20 cellular contexts compared by ENCODE assay signal in genomic region chr4:4440333-4441061, GRCh38. TPM values are rescaled to one million over a fixed set of nuclear protein-coding genes. Genes with fewer than 3 reads are reported as not detected.
DNase-seq lines count a peak whose midpoint lies in the region; ATAC-seq and TF ChIP-seq lines count a peak whose summit lies in the region.
"Had no signal": no experiment of that assay in that cellular context is flagged by ENCODE, and none has a peak within 500 bp of the region (broad histone marks: within the 10 kb centered on the region; RNA-seq: fewer than 3 reads in every experiment).

No MANE protein-coding gene starts in this region.

- BruUV-seq in Caco-2 (replicated peaks; lab: Mats Ljungman, UMichigan), result no TSS peak

- no peak overlapping the region for H4K91ac ChIP-seq in trophoblast cell (ENCODE audit: low read depth, low read length)

- no peak overlapping the region for H4K12ac ChIP-seq in trophoblast cell (ENCODE audit: low read depth, low read length)

- peak overlapping the region; percentile 2 for H3K27ac ChIP-seq in trophoblast cell (ENCODE audit: low read depth, low read length)
- H3K27ac ChIP-seq: ovary, testis had no signal

- H3K4me1 ChIP-seq in trophoblast cell (ENCODE audit: control insufficient read depth in 1 of 2, insufficient read depth in 2 of 2, low read length in 2 of 2) (peaks cover 8 to 10% of the 10 kb centered on the region in 2 experiments), Caco-2 (peaks cover 22% of the 10 kb centered on the region)
- H3K4me1 ChIP-seq: testis had no signal

- intact Hi-C loops in Caco-2 (cut with micrococcal nuclease; ENCODE audit: unreplicated experiment), result no loop called here

- no peak overlapping the region for H3K9ac ChIP-seq in trophoblast cell (ENCODE audit: low read length)

- peaks cover 5% of the 10 kb centered on the region for H3K36me3 Mint-ChIP-seq in Caco-2 (ENCODE audit: insufficient read depth, unreplicated experiment)

- no peak overlapping the region for H2BK120ac ChIP-seq in trophoblast cell (ENCODE audit: insufficient read depth, low read length, poor library complexity)

- H2AFZ ChIP-seq in trophoblast cell (ENCODE audit: insufficient read depth, low read length, poor library complexity), result no peak overlapping the region

- peaks cover 16 to 19% of the 10 kb centered on the region in 2 experiments for H3K36me3 ChIP-seq in trophoblast cell (ENCODE audit: control insufficient read depth in 1 of 2, insufficient read depth in 2 of 2, low read length in 2 of 2)
- no peaks in the 10 kb centered on the region; the same call in 1 of the 2 replicates for H3K36me3 ChIP-seq in Caco-2 (ENCODE audit: control insufficient read depth, insufficient read depth, low read length)
- H3K36me3 ChIP-seq: ovary had no signal

- no peak overlapping the region for H3K4ac ChIP-seq in trophoblast cell (ENCODE audit: low read depth, low read length)

- no CpG with 5 or more reads among the region's 2 CpGs for WGBS in trophoblast cell (ENCODE audit: extremely low coverage, insufficient coverage, insufficient read length)

- peak overlapping the region; percentile 56 for H2BK5ac ChIP-seq in trophoblast cell (ENCODE audit: low read depth, low read length, poor library complexity)

- POLR2A ChIA-PET in Caco-2 (lab: Charles Lee), result no interaction called here

- DNase-seq in trophoblast cell, result no peak
- no peak for DNase-seq in AG08395 (ENCODE audit: low spot score)
- DNase-seq in Caco-2, result no peak
- DNase-seq: activated CD8-positive, alpha-beta T cell treated with anti-CD3 and anti-CD28 coated beads for 36 hours; activated T-cell treated with anti-CD3 and anti-CD28 coated beads, Interleukin-2, amount 50 U/mL, for 4 hours; AML-193; dermis blood vessel endothelial cell; erythroblast; NCI-H1694 treated with DMSO at 0.1 percent for 48 hours; NCI-H2227 treated with DMSO at 0.1 percent for 48 hours; ovary; stimulated activated CD4-positive, alpha-beta T cell treated with anti-CD3 and anti-CD28 coated beads, Interleukin-4, amount 100 ng/mL, for 24 hours; T-cell; testis had no signal

- no peak for TF ChIP-seq CTCF in Caco-2 (IDR thresholded peaks at IDR 0.05; ENCODE audit: insufficient read depth in 1 of 2, low read depth in 1 of 2, low read length in 1 of 2, severe bottlenecking in 1 of 2, unreplicated experiment in 1 of 2)

- H3K18ac ChIP-seq in trophoblast cell (ENCODE audit: low read length), result peak overlapping the region; percentile 60

- no peak overlapping the region for H3K23ac ChIP-seq in trophoblast cell (ENCODE audit: low read length)

- no peak overlapping the region for H3K27ac Mint-ChIP-seq in Caco-2 (ENCODE audit: unreplicated experiment)
- H3K27ac Mint-ChIP-seq: activated CD8-positive, alpha-beta T cell treated with anti-CD3 and anti-CD28 coated beads for 36 hours; activated naive CD8-positive, alpha-beta T cell; T-cell had no signal

- H3K4me2 ChIP-seq in trophoblast cell (ENCODE audit: low read length), result no peak overlapping the region

- H3K9me3 ChIP-seq in trophoblast cell (ENCODE audit: insufficient read depth, low read depth, low read length), result peaks cover 2% of the 10 kb centered on the region
- no peaks in the 10 kb centered on the region for H3K9me3 ChIP-seq in Caco-2
- H3K9me3 ChIP-seq: ovary, testis had no signal

- no peak overlapping the region for H2AK5ac ChIP-seq in trophoblast cell (ENCODE audit: low read length)

- no peak overlapping the region for H3K4me3 Mint-ChIP-seq in Caco-2 (ENCODE audit: unreplicated experiment)
- H3K4me3 Mint-ChIP-seq: activated CD8-positive, alpha-beta T cell treated with anti-CD3 and anti-CD28 coated beads for 36 hours; activated naive CD8-positive, alpha-beta T cell; activated T-cell treated with anti-CD3 and anti-CD28 coated beads, Interleukin-2, amount 50 U/mL, for 4 hours; T-cell had no signal

- no peaks in the 10 kb centered on the region for H3K27me3 Mint-ChIP-seq in Caco-2 (ENCODE audit: insufficient read depth, unreplicated experiment)
- H3K27me3 Mint-ChIP-seq: activated CD8-positive, alpha-beta T cell treated with anti-CD3 and anti-CD28 coated beads for 36 hours; activated naive CD8-positive, alpha-beta T cell; T-cell had no signal

- peaks cover 3% of the 10 kb centered on the region for H3K79me2 ChIP-seq in trophoblast cell (ENCODE audit: control insufficient read depth, insufficient read depth, low read length, poor library complexity)

- peaks cover 12% of the 10 kb centered on the region for H3K79me1 ChIP-seq in trophoblast cell (ENCODE audit: low read length)

- no peaks in the 10 kb centered on the region for H3K27me3 ChIP-seq in trophoblast cell (ENCODE audit: insufficient read depth, low read length)
- H3K27me3 ChIP-seq in Caco-2 (replicated peaks; ENCODE audit: control insufficient read depth, insufficient read depth, low read length), result no peaks in the 10 kb centered on the region
- H3K27me3 ChIP-seq: ovary, testis had no signal

- CTCF ChIA-PET in Caco-2 (lab: Charles Lee), result no interaction called here

- H3K14ac ChIP-seq in trophoblast cell (ENCODE audit: low read length), result peak overlapping the region; percentile 13

- H2BK12ac ChIP-seq in trophoblast cell (ENCODE audit: low read length), result peak overlapping the region; percentile 19

- H4K8ac ChIP-seq in trophoblast cell (ENCODE audit: low read depth, low read length), result peak overlapping the region; percentile 22

- H3K4me3 ChIP-seq in trophoblast cell (ENCODE audit: low read depth, low read length) (no peak overlapping the region), Caco-2 (ENCODE audit: low read depth, low read length) (no peak overlapping the region)
- H3K4me3 ChIP-seq: ovary, testis had no signal

- H3K4me1 Mint-ChIP-seq in Caco-2 (ENCODE audit: low read depth, unreplicated experiment), result peaks cover 8% of the 10 kb centered on the region
- H3K4me1 Mint-ChIP-seq: T-cell had no signal

- no peaks in the 10 kb centered on the region for H3K9me3 Mint-ChIP-seq in Caco-2 (ENCODE audit: unreplicated experiment)
- H3K9me3 Mint-ChIP-seq: activated CD8-positive, alpha-beta T cell treated with anti-CD3 and anti-CD28 coated beads for 36 hours; activated T-cell treated with anti-CD3 and anti-CD28 coated beads, Interleukin-2, amount 50 U/mL, for 4 hours; T-cell had no signal

- peak; percentile 58 for ATAC-seq in GM18861 (IDR thresholded peaks at IDR 0.05; ENCODE audit: unreplicated experiment)
- peak; percentile 72 for ATAC-seq in GM21723 (IDR thresholded peaks at IDR 0.05; ENCODE audit: unreplicated experiment)
- ATAC-seq in HG03565 (IDR thresholded peaks at IDR 0.05; ENCODE audit: unreplicated experiment), result peak; percentile 56
- no peak for ATAC-seq in HG02840 (IDR thresholded peaks at IDR 0.05; ENCODE audit: low FRiP score, unreplicated experiment)
- no peak for ATAC-seq in GM18519 (IDR thresholded peaks at IDR 0.05; ENCODE audit: low FRiP score, unreplicated experiment)
- ATAC-seq: activated CD8-positive, alpha-beta T cell treated with anti-CD3 and anti-CD28 coated beads for 36 hours; activated T-cell treated with anti-CD3 and anti-CD28 coated beads, Interleukin-2, amount 50 U/mL, for 4 hours; T-cell had no signal

RNA-seq across cellular contexts. Expression of gene NSG1, which starts 53.6 kb away (rescaled TPM):
- polyA plus RNA-seq in trophoblast cell (2013), result 54.6 and 54.7 TPM in 2 replicates
- total RNA-seq in Caco-2 (2022), result 5.5 and 7.2 TPM in 2 replicates
- total RNA-seq: dermis blood vessel endothelial cell had no signal

Comparison
In these comparisons a context has a peak if more than half of its experiments do, and no peak if none do; other contexts are left out.
1. ATAC-seq: peak in GM18861 (single experiment), GM21723 (single experiment) and HG03565 (single experiment); none in HG02840 (single experiment) and GM18519 (single experiment).